Comparison of ENCODE assay signal across 1 cellular context in genomic region chr20:46666818-46667515, GRCh38.
A peak's percentile ranks its signal among the peaks of the same experiment; 100 is the strongest.
TF ChIP-seq lines count a peak whose summit lies in the region.

No MANE protein-coding gene starts in this region.

TF ChIP-seq in HepG2, 621 proteins besides CTCF, POLR2A, EP300 and RAD21 (continued from another document and continues in another):
- TF ChIP-seq TCF7 (IDR thresholded peaks at IDR 0.05; ENCODE audit: low read depth) (peak; percentile 100), ESRRA (CRISPR knock-in tag; IDR thresholded peaks at IDR 0.05; ENCODE audit: low read depth) (peak; percentile 100), ZNF598 (CRISPR knock-in tag; IDR thresholded peaks at IDR 0.05; ENCODE audit: borderline replicate concordance) (peak; percentile 63; the same call in 1 of the 2 replicates), ZNF503 (CRISPR knock-in tag; IDR thresholded peaks at IDR 0.05) (peak; percentile 100), ZNF670 (CRISPR knock-in tag; IDR thresholded peaks at IDR 0.05; ENCODE audit: borderline replicate concordance) (peak; percentile 98), ZNF563 (CRISPR knock-in tag; IDR thresholded peaks at IDR 0.05) (0 out of 2 replicates have a peak, but pooled peaks have one; percentile 22), MED13 (CRISPR knock-in tag; IDR thresholded peaks at IDR 0.05) (peak; percentile 100), ZNF850 (CRISPR knock-in tag; conservative IDR thresholded peaks at IDR 0.05) (no peak; the same call in 1 of the 2 replicates), ZC3H4 (CRISPR knock-in tag; IDR thresholded peaks at IDR 0.05; ENCODE audit: borderline replicate concordance) (no peak), ZNF484 (CRISPR knock-in tag; IDR thresholded peaks at IDR 0.05; ENCODE audit: borderline replicate concordance, low read depth) (peak; percentile 63; the same call in 1 of the 2 replicates), ZNF333 (CRISPR knock-in tag; IDR thresholded peaks at IDR 0.05; ENCODE audit: borderline replicate concordance) (no peak; the same call in 1 of the 2 replicates), RBFOX2 (IDR thresholded peaks at IDR 0.05; ENCODE audit: low read depth, low read length) (peak; percentile 54), ZHX1 (CRISPR knock-in tag; IDR thresholded peaks at IDR 0.05; ENCODE audit: low read depth) (peak; percentile 91; the same call in 1 of the 2 replicates), HNRNPK (IDR thresholded peaks at IDR 0.05; ENCODE audit: low read depth, low read length, poor library complexity, severe bottlenecking) (no peak), HDAC6 (IDR thresholded peaks at IDR 0.05; ENCODE audit: low read depth, low read length) (no peak), ATF2 (CRISPR knock-in tag; IDR thresholded peaks at IDR 0.05) (peak; percentile 99), NFYC (CRISPR knock-in tag; IDR thresholded peaks at IDR 0.05) (peak; percentile 49), FOXO1 (CRISPR knock-in tag; IDR thresholded peaks at IDR 0.05) (peak; percentile 100), SP2 (CRISPR knock-in tag; IDR thresholded peaks at IDR 0.05) (no peak), PPARG (CRISPR knock-in tag; conservative IDR thresholded peaks at IDR 0.05) (peak; percentile 97), ZNF878 (CRISPR knock-in tag; IDR thresholded peaks at IDR 0.05) (peak; percentile 98), SRSF4 (IDR thresholded peaks at IDR 0.05; ENCODE audit: low read depth, low read length, poor library complexity, severe bottlenecking) (no peak), BRF2 (CRISPR knock-in tag; IDR thresholded peaks at IDR 0.05) (peak; percentile 98), PLSCR1 (CRISPR knock-in tag; IDR thresholded peaks at IDR 0.05; ENCODE audit: borderline replicate concordance) (no peak; the same call in 1 of the 2 replicates), THYN1 (CRISPR knock-in tag; IDR thresholded peaks at IDR 0.05; ENCODE audit: borderline replicate concordance, low read depth) (peak; percentile 93; the same call in 1 of the 2 replicates), SRSF1 (optimal IDR thresholded peaks at IDR 0.05; ENCODE audit: low read depth, low read length) (no peak), ZBTB49 (CRISPR knock-in tag; IDR thresholded peaks at IDR 0.05; ENCODE audit: borderline replicate concordance) (peak; percentile 83; the same call in 1 of the 2 replicates), ZNF639 (CRISPR knock-in tag; conservative IDR thresholded peaks at IDR 0.05) (peak; percentile 90), CENPBD1 (CRISPR knock-in tag; IDR thresholded peaks at IDR 0.05; ENCODE audit: borderline replicate concordance, low read depth) (no peak; the same call in 1 of the 2 replicates), RBM39 (IDR thresholded peaks at IDR 0.05; ENCODE audit: low read depth, low read length, poor library complexity, severe bottlenecking) (no peak), ZNF253 (CRISPR knock-in tag; IDR thresholded peaks at IDR 0.05; ENCODE audit: borderline replicate concordance) (no peak), ZFX (CRISPR knock-in tag; IDR thresholded peaks at IDR 0.05; ENCODE audit: low read depth) (peak; percentile 75), NFIC (IDR thresholded peaks at IDR 0.05; ENCODE audit: low read length) (peak; percentile 100), PRDM4 (CRISPR knock-in tag; IDR thresholded peaks at IDR 0.05; ENCODE audit: borderline replicate concordance) (0 out of 2 replicates have a peak, but pooled peaks have one; percentile 91), GMEB1 (CRISPR knock-in tag; IDR thresholded peaks at IDR 0.05; ENCODE audit: borderline replicate concordance) (peak; percentile 72; the same call in 1 of the 2 replicates), KDM5B (CRISPR knock-in tag; IDR thresholded peaks at IDR 0.05; ENCODE audit: borderline replicate concordance) (peak; percentile 48; the same call in 1 of the 2 replicates), ELF1 (CRISPR knock-in tag; IDR thresholded peaks at IDR 0.05) (peak; percentile 87), FOXC1 (CRISPR knock-in tag; IDR thresholded peaks at IDR 0.05; ENCODE audit: borderline replicate concordance) (no peak; the same call in 1 of the 2 replicates)
